10 cellular contexts compared by ENCODE assay signal in the genomic region with DNA sequence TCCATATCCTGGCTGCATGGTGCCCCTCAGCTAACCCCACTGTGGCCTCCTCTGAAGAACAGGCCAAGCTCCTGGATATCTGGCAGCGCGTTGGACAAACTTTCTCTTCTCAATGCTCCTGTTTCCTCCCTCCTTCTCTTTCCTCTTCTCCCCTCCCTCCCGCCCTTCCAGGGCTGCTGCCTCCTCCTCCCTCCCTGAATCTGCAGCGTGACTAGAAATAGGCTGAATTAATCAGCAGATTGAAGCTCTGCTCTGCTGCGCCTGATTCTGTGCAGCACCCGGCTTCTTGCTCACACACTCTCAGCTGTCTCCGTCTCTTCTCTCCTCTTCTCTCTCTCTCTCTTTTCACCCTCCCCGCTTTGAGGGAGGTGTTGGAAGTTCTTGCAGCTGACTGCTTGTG. TPM values are rescaled to one million over a fixed set of nuclear protein-coding genes. Genes with fewer than 3 reads are reported as not detected.
DNase-seq lines count a peak whose midpoint lies in the region; ATAC-seq and TF ChIP-seq lines count a peak whose summit lies in the region.
"Had no signal": no experiment of that assay in that cellular context is flagged by ENCODE, and none has a peak within 500 bp of the region (broad histone marks: within the 10 kb centered on the region; RNA-seq: fewer than 3 reads in every experiment).

No MANE protein-coding gene starts in this region.

- TF ChIP-seq POLR2A in ovary (IDR thresholded peaks at IDR 0.05): no peak

- H3K36me3 ChIP-seq in ovary: no peaks in the 10 kb centered on the region

- H3K4me3 Mint-ChIP-seq in immature natural killer cell: no peak overlapping the region

- H3K4me1 Mint-ChIP-seq in immature natural killer cell: peaks cover 0 to 3% of the 10 kb centered on the region in 2 donors

- ATAC-seq in right cardiac atrium: peak; percentile 71 to 72
- ATAC-seq in GM21737 (IDR thresholded peaks at IDR 0.05; ENCODE audit: unreplicated experiment): no peak
- ATAC-seq in HG02885 (IDR thresholded peaks at IDR 0.05; ENCODE audit: poor library complexity, unreplicated experiment): no peak

- no peak overlapping the region for H3K27ac Mint-ChIP-seq in immature natural killer cell

- peaks cover 12 to 14% (median 13%) of the 10 kb centered on the region in 3 donors for H3K36me3 Mint-ChIP-seq in immature natural killer cell

- no peak for TF ChIP-seq EP300 in ovary (IDR thresholded peaks at IDR 0.05)

- peaks cover 16% of the 10 kb centered on the region for H3K4me1 ChIP-seq in right cardiac atrium (ENCODE audit: control insufficient read depth, insufficient read depth, low read length)
- peaks cover 20% of the 10 kb centered on the region for H3K4me1 ChIP-seq in ovary (ENCODE audit: insufficient read depth)

- intact Hi-C loops in right cardiac atrium (cut with DNase I): no loop called here
- intact Hi-C loops in ovary (cut with DNase I): no loop called here

- H3K27me3 ChIP-seq in right cardiac atrium (ENCODE audit: control insufficient read depth, insufficient read depth) (no peaks in the 10 kb centered on the region), ovary (no peaks in the 10 kb centered on the region)

- peak overlapping the region; percentile 63 for H3K27ac ChIP-seq in right cardiac atrium (ENCODE audit: low read length)
- H3K27ac ChIP-seq in ovary: peak overlapping the region in 1 of 2 donors; percentile 49
- H3K27ac ChIP-seq: SK-N-MC had no signal

- TF ChIP-seq CTCF in choroid plexus epithelial cell (conservative IDR thresholded peaks at IDR 0.05; ENCODE audit: low read depth, low read length) (no peak), ovary (IDR thresholded peaks at IDR 0.05) (no peak)

- 11% methylated on average over 8 of the region's 8 CpGs for WGBS in right cardiac atrium
- 3 to 4% (median 4%) methylated on average over 8 of the region's 8 CpGs for WGBS in ovary, 3 donors

- no peaks in the 10 kb centered on the region for H3K9me3 Mint-ChIP-seq in immature natural killer cell

- H3K4me3 ChIP-seq in choroid plexus epithelial cell (ENCODE audit: low read depth, low read length): no peak overlapping the region
- H3K4me3 ChIP-seq in right cardiac atrium (ENCODE audit: low read length): no peak overlapping the region
- no peak overlapping the region for H3K4me3 ChIP-seq in ovary
- H3K4me3 ChIP-seq: SK-N-MC had no signal

- DNase-seq in AG08395 (ENCODE audit: low spot score): peak; percentile 42
- DNase-seq in choroid plexus epithelial cell (ENCODE audit: low read depth): peak; percentile 38
- peak in 2 of 3 donors; percentile 69 to 73 for DNase-seq in right cardiac atrium
- DNase-seq in ovary: peak; percentile 53 to 62 (median 60)
- no peak for DNase-seq in SIG-M5 treated with dmso at 0.1 percent for 504 hours (lab: John Stamatoyannopoulos, UW; ENCODE audit: unreplicated experiment)
- no peak for DNase-seq in immature natural killer cell
- DNase-seq: KBM-7 had no signal

- H3K9me3 ChIP-seq in right cardiac atrium (ENCODE audit: control insufficient read depth, low read length) (no peaks in the 10 kb centered on the region), ovary (no peaks in the 10 kb centered on the region)

- no peaks in the 10 kb centered on the region for H3K27me3 Mint-ChIP-seq in immature natural killer cell (ENCODE audit: low read depth in 3 of 3)

RNA-seq across cellular contexts. Expression of a gene that starts 19.8 kb away (rescaled TPM):
- total RNA-seq in right cardiac atrium: 10 to 100 TPM; 40.3 to 54.6 (median 50.3) TPM
- polyA plus RNA-seq in right cardiac atrium: 41.0 TPM
- total RNA-seq in ovary: 10 to 100 TPM; 37.7 to 87.1 (median 75.3) TPM
- 10 to 100 TPM; 29.2 to 52.6 TPM for polyA plus RNA-seq in ovary
- polyA plus RNA-seq in immature natural killer cell: 10 to 100 TPM in 1 of 3 donors, 1 to 10 TPM in 2; 3.2 to 21.9 (median 9.3) TPM

RNA-seq across cellular contexts. Expression of a gene that starts 39.1 kb away (rescaled TPM):
- total RNA-seq in right cardiac atrium: 10 to 100 TPM; 38.0 to 50.4 (median 46.4) TPM
- 25.9 TPM for polyA plus RNA-seq in right cardiac atrium
- total RNA-seq in ovary: 10 to 100 TPM in 6 of 7 donors, 1 to 10 TPM in 1; 9.1 to 58.7 (median 41.3) TPM
- polyA plus RNA-seq in ovary: 10 to 100 TPM; 11.0 to 13.9 TPM
- polyA plus RNA-seq in immature natural killer cell: not detected

RNA-seq across cellular contexts. Expression of a gene that starts 40.1 kb away (rescaled TPM):
- total RNA-seq in right cardiac atrium (1 to 10 TPM; 5.9 to 7.1 (median 6.8) TPM), ovary (10 to 100 TPM; 16.0 to 35.0 (median 21.3) TPM)
- polyA plus RNA-seq in right cardiac atrium (9.6 TPM), ovary (10 to 100 TPM; 11.3 to 12.8 TPM), immature natural killer cell (100 to 1,000 TPM; 205 to 238 (median 209) TPM)

RNA-seq across cellular contexts. Expression of a gene that starts 49.2 kb away (rescaled TPM):
- 10 to 100 TPM in 1 of 4 donors, 1 to 10 TPM in 3; 5.7 to 10.4 (median 7.6) TPM for total RNA-seq in right cardiac atrium
- polyA plus RNA-seq in right cardiac atrium: 8.6 TPM
- 10 to 100 TPM in 6 of 7 donors, 1 to 10 TPM in 1; 9.9 to 45.4 (median 17.2) TPM for total RNA-seq in ovary
- polyA plus RNA-seq in ovary: 1 to 10 TPM in 1 of 2 donors, under 1 TPM in 1; 0.20 to 9.2 TPM
- polyA plus RNA-seq in immature natural killer cell: 100 to 1,000 TPM in 1 of 3 donors, 10 to 100 TPM in 2; 81.2 to 137 (median 84.4) TPM

Comparison
In these comparisons a context has a peak if more than half of its experiments do, and no peak if none do; other contexts are left out.
1. DNase-seq: peak in AG08395 (single experiment), choroid plexus epithelial cell (single experiment), right cardiac atrium (2 of 3) and ovary (5 of 5); none in SIG-M5 treated with dmso at 0.1 percent for 504 hours (single experiment) and immature natural killer cell (0 of 3).
2. ATAC-seq: peak in right cardiac atrium (2 of 2); none in GM21737 (single experiment) and HG02885 (single experiment).
3. RNA of a gene that starts 39.1 kb away (polyA plus RNA-seq): 25.9 TPM in right cardiac atrium (single experiment) and 11.0 to 13.9 TPM in ovary; not detected in immature natural killer cell; every median in the first group is over 10 times any median in the second.
4. RNA of a gene that starts 40.1 kb away (polyA plus RNA-seq): 205 to 238 TPM in immature natural killer cell; 11.3 to 12.8 TPM in ovary and 9.6 TPM in right cardiac atrium (single experiment); every median in the first group is over 10 times any median in the second.